ENCODE assay signal across 8 cellular contexts in genomic region chr10:103350175-103350521, GRCh38. TPM values are rescaled to one million over a fixed set of nuclear protein-coding genes. Genes with fewer than 3 reads are reported as not detected.
DNase-seq lines count a peak whose midpoint lies in the region; ATAC-seq and TF ChIP-seq lines count a peak whose summit lies in the region.

No MANE protein-coding gene starts in this region.

- peaks cover 2% of the 10 kb centered on the region for H3K36me3 Mint-ChIP-seq in activated T-cell treated with anti-CD3 and anti-CD28 coated beads, Interleukin-2, amount 50 U/mL, for 4 hours (ENCODE audit: insufficient read depth)

- no peaks in the 10 kb centered on the region for H3K9me3 ChIP-seq in ascending aorta
- H3K9me3 ChIP-seq in right lobe of liver: no peaks in the 10 kb centered on the region
- no peaks in the 10 kb centered on the region for H3K9me3 ChIP-seq in transverse colon

- no peak for DNase-seq in activated T-cell treated with anti-CD3 and anti-CD28 coated beads, Interleukin-2, amount 50 U/mL, for 4 hours
- no peak for DNase-seq in activated T-cell treated with anti-CD3 and anti-CD28 coated beads for 4 hours
- no peak for DNase-seq in ascending aorta (ENCODE audit: low spot score in 2 of 2)
- no peak for DNase-seq in right lobe of liver
- DNase-seq in transverse colon: no peak
- no peak for DNase-seq in cerebellum (ENCODE audit: low spot score)
- DNase-seq in NCI-H1436 treated with DMSO at 0.1 percent for 48 hours (lab: John Stamatoyannopoulos, UW): no peak

- TF ChIP-seq EP300 in transverse colon (IDR thresholded peaks at IDR 0.05; ENCODE audit: low read depth): no peak

- H3K36me3 ChIP-seq in ascending aorta (peaks cover 16 to 29% of the 10 kb centered on the region in 2 donors), right lobe of liver (peaks cover 0 to 32% (median 3%) of the 10 kb centered on the region in 4 donors), transverse colon (peaks cover 0 to 27% (median 5%) of the 10 kb centered on the region in 4 donors)

- 57% methylated on average over 8 of the region's 16 CpGs for WGBS in right lobe of liver (ENCODE audit: insufficient coverage, low coverage, low lambda C conversion rate, missing lambda C conversion rate)
- WGBS in transverse colon (ENCODE audit: low coverage in 1 of 2), 2 donors: 53 to 62% methylated on average over 13 to 16 of the region's 16 CpGs

- intact Hi-C loops in ascending aorta (cut with DNase I): no loop called here
- intact Hi-C loops in right lobe of liver (cut with DNase I): no loop called here
- intact Hi-C loops in transverse colon (cut with DNase I; ENCODE audit: low total_unique reads): no loop called here

- no peak for TF ChIP-seq CTCF in ascending aorta (IDR thresholded peaks at IDR 0.05)
- no peak for TF ChIP-seq CTCF in right lobe of liver (IDR thresholded peaks at IDR 0.05)
- no peak for TF ChIP-seq CTCF in transverse colon (IDR thresholded peaks at IDR 0.05)

- no peak for ATAC-seq in activated T-cell treated with anti-CD3 and anti-CD28 coated beads, Interleukin-2, amount 50 U/mL, for 4 hours
- ATAC-seq in right lobe of liver (no peak), GM21360 (IDR thresholded peaks at IDR 0.05; ENCODE audit: unreplicated experiment) (no peak)

- peaks cover 9% of the 10 kb centered on the region for H3K4me1 Mint-ChIP-seq in activated T-cell treated with anti-CD3 and anti-CD28 coated beads, Interleukin-2, amount 50 U/mL, for 4 hours (ENCODE audit: low read depth)

- TF ChIP-seq POLR2A in right lobe of liver (IDR thresholded peaks at IDR 0.05) (no peak), transverse colon (IDR thresholded peaks at IDR 0.05) (no peak)

- in situ Hi-C loops in transverse colon (cut with MboI; ENCODE audit: low pct_ligation_motif_present in 1 of 4, low pct_unique_long_range_greater_than_20kb in 1 of 4, low sequenced_read_pairs in 3 of 4): no loop called here

- H3K4me3 Mint-ChIP-seq in activated T-cell treated with anti-CD3 and anti-CD28 coated beads, Interleukin-2, amount 50 U/mL, for 4 hours: peak overlapping the region; percentile 89

- H3K27me3 ChIP-seq in ascending aorta (no peaks in the 10 kb centered on the region), right lobe of liver (no peaks in the 10 kb centered on the region), transverse colon (no peaks in the 10 kb centered on the region)

- peak overlapping the region; percentile 77 to 95 for H3K4me3 ChIP-seq in ascending aorta
- peak overlapping the region; percentile 61 to 92 (median 87) for H3K4me3 ChIP-seq in right lobe of liver
- H3K4me3 ChIP-seq in transverse colon: peak overlapping the region; percentile 70 to 93 (median 82)

- H3K4me1 ChIP-seq in ascending aorta (peaks cover 0 to 6% of the 10 kb centered on the region in 2 donors), right lobe of liver (peaks cover 0 to 4% (median 0%) of the 10 kb centered on the region in 4 donors), transverse colon (peaks cover 0 to 19% (median 10%) of the 10 kb centered on the region in 4 donors)

- no peaks in the 10 kb centered on the region for H3K27me3 Mint-ChIP-seq in activated T-cell treated with anti-CD3 and anti-CD28 coated beads, Interleukin-2, amount 50 U/mL, for 4 hours (ENCODE audit: low read depth)

- H3K27ac ChIP-seq in ascending aorta: peak overlapping the region; percentile 80 to 84
- peak overlapping the region; percentile 41 to 74 (median 41) for H3K27ac ChIP-seq in right lobe of liver
- peak overlapping the region; percentile 85 to 90 (median 88) for H3K27ac ChIP-seq in transverse colon

- no peaks in the 10 kb centered on the region for H3K9me3 Mint-ChIP-seq in activated T-cell treated with anti-CD3 and anti-CD28 coated beads, Interleukin-2, amount 50 U/mL, for 4 hours

RNA-seq across cellular contexts. Expression of gene PCGF6, which starts 0.8 kb away (rescaled TPM):
- 10 to 100 TPM; 15.8 to 18.1 (median 16.9) TPM for total RNA-seq in activated T-cell treated with anti-CD3 and anti-CD28 coated beads, Interleukin-2, amount 50 U/mL, for 4 hours
- 9.7 TPM for total RNA-seq in ascending aorta
- total RNA-seq in right lobe of liver: 1 to 10 TPM; 4.7 to 8.5 (median 6.0) TPM
- total RNA-seq in transverse colon: 10 to 100 TPM in 3 of 4 donors, 1 to 10 TPM in 1; 5.9 to 44.5 (median 21.6) TPM
- total RNA-seq in cerebellum: 10.0 TPM

RNA-seq across cellular contexts. Expression of gene TAF5, which starts 17.6 kb away (rescaled TPM):
- total RNA-seq in activated T-cell treated with anti-CD3 and anti-CD28 coated beads, Interleukin-2, amount 50 U/mL, for 4 hours: 1 to 10 TPM; 6.9 to 9.6 (median 7.8) TPM
- total RNA-seq in ascending aorta (2.4 TPM), right lobe of liver (1 to 10 TPM; 1.5 to 2.5 (median 2.2) TPM), transverse colon (10 to 100 TPM in 1 of 4 donors, 1 to 10 TPM in 2, under 1 TPM in 1; 1.00 to 22.8 (median 5.9) TPM), cerebellum (6.9 TPM)

RNA-seq across cellular contexts. Expression of gene ATP5MK, which starts 46.1 kb away (rescaled TPM):
- 100 to 1,000 TPM; 426 to 450 (median 433) TPM for total RNA-seq in activated T-cell treated with anti-CD3 and anti-CD28 coated beads, Interleukin-2, amount 50 U/mL, for 4 hours
- 481 TPM for total RNA-seq in ascending aorta
- total RNA-seq in right lobe of liver: 100 to 1,000 TPM; 176 to 257 (median 220) TPM
- 100 to 1,000 TPM in 3 of 4 donors, 10 to 100 TPM in 1; 13.7 to 415 (median 216) TPM for total RNA-seq in transverse colon
- 88.2 TPM for total RNA-seq in cerebellum

RNA-seq across cellular contexts. Expression of gene PDCD11, which starts 46.3 kb away (rescaled TPM):
- 100 to 1,000 TPM; 122 to 127 (median 124) TPM for total RNA-seq in activated T-cell treated with anti-CD3 and anti-CD28 coated beads, Interleukin-2, amount 50 U/mL, for 4 hours
- total RNA-seq in ascending aorta: 4.8 TPM
- total RNA-seq in right lobe of liver: 10 to 100 TPM; 10.6 to 13.5 (median 12.0) TPM
- total RNA-seq in transverse colon: 10 to 100 TPM; 10.1 to 20.0 (median 13.3) TPM
- total RNA-seq in cerebellum: 22.3 TPM
